22 cellular contexts compared by ENCODE assay signal in genomic region chr20:40468759-40469158, GRCh38.
DNase-seq lines count a peak whose midpoint lies in the region; ATAC-seq and TF ChIP-seq lines count a peak whose summit lies in the region.
"Had no signal": no experiment of that assay in that cellular context is flagged by ENCODE, and none has a peak within 500 bp of the region (broad histone marks: within the 10 kb centered on the region; RNA-seq: fewer than 3 reads in every experiment).

No MANE protein-coding gene starts in this region.

- no peaks in the 10 kb centered on the region for H3F3A ChIP-seq in OCI-LY1 (ENCODE audit: insufficient read depth, low read length)

- ATAC-seq in memory B cell (ENCODE audit: low read depth) (no peak), HG03108 (IDR thresholded peaks at IDR 0.05; ENCODE audit: unreplicated experiment) (no peak)
- ATAC-seq: A549; CD8-positive, alpha-beta T cell had no signal

- intact Hi-C loops in breast epithelium (cut with DNase I; ENCODE audit: low total_unique reads), result no loop called here

- no peaks in the 10 kb centered on the region for H3K36me3 Mint-ChIP-seq in memory B cell
- H3K36me3 Mint-ChIP-seq in activated CD4-positive, alpha-beta memory T cell treated with anti-CD3 and anti-CD28 coated beads, Interleukin-2, amount 10 ng/mL, durations not matched to agents 7 days and 5 days (ENCODE audit: low read depth), result no peaks in the 10 kb centered on the region
- H3K36me3 Mint-ChIP-seq: CD4-positive, CD25-positive, alpha-beta regulatory T cell; CD8-positive, alpha-beta T cell had no signal

- POLR2A ChIA-PET in activated CD4-positive, alpha-beta memory T cell treated with anti-CD3 and anti-CD28 coated beads, Interleukin-2, amount 10 ng/mL, durations not matched to agents 7 days and 5 days (lab: Charles Lee), result no interaction called here

- H3K4me3 Mint-ChIP-seq in memory B cell, result no peak overlapping the region
- no peak overlapping the region for H3K4me3 Mint-ChIP-seq in activated CD4-positive, alpha-beta memory T cell treated with anti-CD3 and anti-CD28 coated beads, Interleukin-2, amount 10 ng/mL, durations not matched to agents 7 days and 5 days
- H3K4me3 Mint-ChIP-seq: CD8-positive, alpha-beta T cell; HFFc6 had no signal

- DNase-seq in T47D (ENCODE audit: low read depth in 1 of 2, low spot score in 1 of 2) (peak; percentile 21 to 24), breast epithelium (ENCODE audit: low spot score in 2 of 2) (no peak), memory B cell (ENCODE audit: low spot score in 2 of 2) (no peak), cerebellum (ENCODE audit: low spot score) (no peak), NK-92 (lab: John Stamatoyannopoulos, UW; ENCODE audit: unreplicated experiment) (no peak)
- no peak for DNase-seq in activated CD4-positive, alpha-beta memory T cell treated with anti-CD3 and anti-CD28 coated beads, Interleukin-2, amount 10 ng/mL, durations not matched to agents 7 days and 5 days
- DNase-seq: 8988T; ACHN; AML-193; BE2C; C1 segment of cervical spinal cord; Caco-2; CD4-positive, CD25-positive, alpha-beta regulatory T cell; CD8-positive, alpha-beta T cell; DMS153; DND-41; GOT3; HFFc6 had no signal

- peak overlapping the region; percentile 89 for H3K27ac Mint-ChIP-seq in memory B cell
- H3K27ac Mint-ChIP-seq in activated CD4-positive, alpha-beta memory T cell treated with anti-CD3 and anti-CD28 coated beads, Interleukin-2, amount 10 ng/mL, durations not matched to agents 7 days and 5 days, result no peak overlapping the region
- H3K27ac Mint-ChIP-seq: CD4-positive, CD25-positive, alpha-beta regulatory T cell; CD8-positive, alpha-beta T cell; HFFc6 had no signal

- H2AFZ ChIP-seq in OCI-LY1 (ENCODE audit: low read length), result no peak overlapping the region

- H3K27me3 ChIP-seq in breast epithelium, result no peaks in the 10 kb centered on the region
- no peaks in the 10 kb centered on the region for H3K27me3 ChIP-seq in OCI-LY1 (ENCODE audit: insufficient read depth, low read length)
- H3K27me3 ChIP-seq: BE2C had no signal

- no peak for TF ChIP-seq CTCF in breast epithelium (IDR thresholded peaks at IDR 0.05)
- TF ChIP-seq CTCF in OCI-LY1 (IDR thresholded peaks at IDR 0.05; ENCODE audit: low read length), result no peak

- H3K4me2 ChIP-seq in OCI-LY1 (ENCODE audit: low read length), result no peak overlapping the region
- H3K4me2 ChIP-seq: A549 had no signal

- H3K4me1 ChIP-seq in breast epithelium (no peaks in the 10 kb centered on the region), OCI-LY1 (ENCODE audit: insufficient read depth, low read length, severe bottlenecking) (peaks cover 56% of the 10 kb centered on the region)
- H3K4me1 ChIP-seq: A549, BE2C, Caco-2, HAP-1 had no signal

- H3K4me3 ChIP-seq in breast epithelium (no peak overlapping the region), OCI-LY1 (ENCODE audit: low read depth, low read length, poor library complexity, severe bottlenecking) (no peak overlapping the region)
- H3K4me3 ChIP-seq: A549, HAP-1 had no signal

- no peaks in the 10 kb centered on the region for H3K36me3 ChIP-seq in breast epithelium
- H3K36me3 ChIP-seq in OCI-LY1 (ENCODE audit: insufficient read depth, low read length), result no peaks in the 10 kb centered on the region
- H3K36me3 ChIP-seq: BE2C, HAP-1 had no signal

- H3K9me3 ChIP-seq in breast epithelium (no peaks in the 10 kb centered on the region), OCI-LY1 (ENCODE audit: low read length) (no peaks in the 10 kb centered on the region)
- H3K9me3 ChIP-seq: A549, BE2C, Caco-2, HAP-1 had no signal

- H3K9me3 Mint-ChIP-seq in memory B cell, result no peaks in the 10 kb centered on the region
- no peaks in the 10 kb centered on the region for H3K9me3 Mint-ChIP-seq in activated CD4-positive, alpha-beta memory T cell treated with anti-CD3 and anti-CD28 coated beads, Interleukin-2, amount 10 ng/mL, durations not matched to agents 7 days and 5 days
- H3K9me3 Mint-ChIP-seq: CD8-positive, alpha-beta T cell had no signal

- TF ChIP-seq POLR2A in breast epithelium (IDR thresholded peaks at IDR 0.05), result no peak

- no peaks in the 10 kb centered on the region for H4K20me1 ChIP-seq in OCI-LY1 (ENCODE audit: insufficient read depth, low read length)

- no peaks in the 10 kb centered on the region for H3K79me2 ChIP-seq in OCI-LY1 (ENCODE audit: insufficient read depth, low read length)

- H3K4me1 Mint-ChIP-seq in memory B cell, result peaks cover 25% of the 10 kb centered on the region
- no peaks in the 10 kb centered on the region for H3K4me1 Mint-ChIP-seq in activated CD4-positive, alpha-beta memory T cell treated with anti-CD3 and anti-CD28 coated beads, Interleukin-2, amount 10 ng/mL, durations not matched to agents 7 days and 5 days
- H3K4me1 Mint-ChIP-seq: CD4-positive, CD25-positive, alpha-beta regulatory T cell had no signal

- no peaks in the 10 kb centered on the region for H3K9me2 ChIP-seq in OCI-LY1 (ENCODE audit: low read depth, low read length)

- in situ Hi-C loops in T47D (cut with HindIII; ENCODE audit: low pct_unique_long_range_greater_than_20kb, low sequenced_read_pairs), result no loop called here

- no peaks in the 10 kb centered on the region for H3K27me3 Mint-ChIP-seq in memory B cell
- H3K27me3 Mint-ChIP-seq in activated CD4-positive, alpha-beta memory T cell treated with anti-CD3 and anti-CD28 coated beads, Interleukin-2, amount 10 ng/mL, durations not matched to agents 7 days and 5 days, result no peaks in the 10 kb centered on the region

- H3K27ac ChIP-seq in breast epithelium (no peak overlapping the region), OCI-LY1 (ENCODE audit: low read depth, low read length, poor library complexity, severe bottlenecking) (peak overlapping the region; percentile 93)
- H3K27ac ChIP-seq: A549 had no signal

- CTCF ChIA-PET in activated CD4-positive, alpha-beta memory T cell treated with anti-CD3 and anti-CD28 coated beads, Interleukin-2, amount 10 ng/mL, durations not matched to agents 7 days and 5 days (lab: Charles Lee), result no interaction called here

- H3K9ac ChIP-seq in OCI-LY1 (ENCODE audit: low read length), result no peak overlapping the region

Comparison
In these comparisons a context has a peak if more than half of its experiments do, and no peak if none do; other contexts are left out.
1. DNase-seq: peak in T47D (2 of 2); none in breast epithelium (0 of 2), memory B cell (0 of 2), activated CD4-positive, alpha-beta memory T cell treated with anti-CD3 and anti-CD28 coated beads, Interleukin-2, amount 10 ng/mL, durations not matched to agents 7 days and 5 days (single experiment), cerebellum (single experiment) and NK-92 (single experiment).